17 cellular contexts compared by ENCODE assay signal in genomic region chr9:522190-522589, GRCh38. TPM values are rescaled to one million over a fixed set of nuclear protein-coding genes. Genes with fewer than 3 reads are reported as not detected.
DNase-seq lines count a peak whose midpoint lies in the region; ATAC-seq, FAIRE-seq and TF ChIP-seq lines count a peak whose summit lies in the region.
"Had no signal": no experiment of that assay in that cellular context is flagged by ENCODE, and none has a peak within 500 bp of the region (broad histone marks: within the 10 kb centered on the region; RNA-seq: fewer than 3 reads in every experiment).

No MANE protein-coding gene starts in this region.

- H3K4me3 ChIP-seq in uterus = no peak overlapping the region
- H3K4me3 ChIP-seq: BLaER1, HAP-1 had no signal

- H3K9me3 ChIP-seq in uterus = no peaks in the 10 kb centered on the region
- H3K9me3 ChIP-seq: BLaER1, HAP-1 had no signal

- FAIRE-seq in endometrium (lab: Jason Lieb, UNC) = peak; percentile 93
- FAIRE-seq: H1 had no signal

- no peaks in the 10 kb centered on the region for H3K27me3 ChIP-seq in uterus
- H3K27me3 ChIP-seq: BLaER1 had no signal

- ATAC-seq in Right ventricle myocardium superior (ENCODE audit: poor library complexity) (peak; percentile 43), Right ventricle myocardium inferior (no peak)

- no peaks in the 10 kb centered on the region for H3K36me3 ChIP-seq in uterus
- H3K36me3 ChIP-seq: BLaER1 had no signal

- H3K4me1 ChIP-seq in uterus = peaks cover 0 to 11% of the 10 kb centered on the region in 2 donors
- H3K4me1 ChIP-seq: BLaER1 had no signal

- DNase-seq in Right ventricle myocardium superior (no peak), Right ventricle myocardium inferior (ENCODE audit: missing footprints) (no peak), left kidney (ENCODE audit: low read depth, low spot score) (peak; percentile 43), uterus (peak in 1 of 2 donors; percentile 62), NCI-H345 (lab: John Stamatoyannopoulos, UW) (no peak), NCI-H2107 (lab: John Stamatoyannopoulos, UW) (no peak), HuH-7.5 (ENCODE audit: low spot score) (no peak)
- DNase-seq: 8988T, AML-193, DMS53, GF-D8, HFFc6 had no signal

- no peak for TF ChIP-seq CTCF in uterus (IDR thresholded peaks at IDR 0.05)

- intact Hi-C loops in Right ventricle myocardium superior (cut with DNase I) = no loop called here
- intact Hi-C loops in Right ventricle myocardium inferior (cut with DNase I) = loop anchor here (5.0 kb wide), 1 partner anchor 50 kb away; no protein-coding TSS in a partner anchor
- intact Hi-C loops in uterus (cut with DNase I; ENCODE audit: low total_unique reads) = no loop called here

- TF ChIP-seq POLR2A in uterus (IDR thresholded peaks at IDR 0.05) = no peak

- peak overlapping the region; percentile 52 to 85 for H3K27ac ChIP-seq in uterus
- H3K27ac ChIP-seq: BLaER1, HL-60 had no signal

RNA-seq across cellular contexts. Expression of gene KANK1, which starts 17.7 kb away (rescaled TPM):
- total RNA-seq in Right ventricle myocardium superior (153 TPM), Right ventricle myocardium inferior (153 TPM), uterus (10 to 100 TPM; 39.1 to 73.8 (median 50.6) TPM)
